In the genomic region with DNA sequence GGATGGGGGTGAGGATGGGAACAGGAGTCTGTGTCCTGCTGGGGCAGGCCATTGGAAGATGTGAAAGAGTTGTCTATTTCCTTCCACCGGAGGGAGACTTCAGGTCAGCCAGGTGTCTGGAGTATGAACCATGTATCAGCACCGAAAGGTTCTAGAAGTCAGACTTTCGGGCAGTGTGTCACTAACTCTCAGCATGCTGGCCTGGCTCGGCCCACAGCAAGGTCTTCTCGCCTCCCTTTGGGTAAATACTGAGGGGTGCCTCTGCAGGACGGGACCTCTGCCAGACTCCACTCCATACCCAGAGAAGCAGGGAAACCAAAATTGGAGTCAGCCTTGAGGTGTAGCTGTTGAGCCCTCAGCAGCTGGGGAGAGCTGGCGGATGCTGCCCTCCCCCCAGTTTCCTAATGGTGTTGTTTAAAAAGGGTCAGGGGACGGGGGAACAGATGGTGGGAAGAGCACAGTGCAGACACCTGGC, we compare ENCODE assay signal across 9 cellular contexts. TPM values are rescaled to one million over a fixed set of nuclear protein-coding genes. Genes with fewer than 3 reads are reported as not detected.
DNase-seq lines count a peak whose midpoint lies in the region; ATAC-seq and TF ChIP-seq lines count a peak whose summit lies in the region.
"Had no signal": no experiment of that assay in that cellular context is flagged by ENCODE, and none has a peak within 500 bp of the region (broad histone marks: within the 10 kb centered on the region; RNA-seq: fewer than 3 reads in every experiment).

No MANE protein-coding gene starts in this region.

- no peaks in the 10 kb centered on the region for H4K20me1 ChIP-seq in OCI-LY1 (ENCODE audit: insufficient read depth, low read length)

- H3K36me3 ChIP-seq in heart right ventricle (peaks cover 0 to under 1% (median 0%) of the 10 kb centered on the region in 9 donors), OCI-LY1 (ENCODE audit: insufficient read depth, low read length) (no peaks in the 10 kb centered on the region), esophagus squamous epithelium (no peaks in the 10 kb centered on the region), upper lobe of right lung (no peaks in the 10 kb centered on the region)

- H3K27ac ChIP-seq in heart right ventricle (peak overlapping the region in 6 of 10 donors; percentile 20 to 88 (median 62)), OCI-LY1 (ENCODE audit: low read depth, low read length, poor library complexity, severe bottlenecking) (peak overlapping the region; percentile 89), esophagus squamous epithelium (peak overlapping the region in 3 of 4 donors; percentile 6 to 72 (median 59)), upper lobe of right lung (no peak overlapping the region)

- H3F3A ChIP-seq in OCI-LY1 (ENCODE audit: insufficient read depth, low read length), result no peaks in the 10 kb centered on the region; the same call in 1 of the 2 replicates

- no peak for TF ChIP-seq CTCF in heart right ventricle (IDR thresholded peaks at IDR 0.05)
- peak; percentile 42 for TF ChIP-seq CTCF in OCI-LY1 (IDR thresholded peaks at IDR 0.05; ENCODE audit: low read length)
- no peak for TF ChIP-seq CTCF in esophagus squamous epithelium (IDR thresholded peaks at IDR 0.05)
- no peak for TF ChIP-seq CTCF in upper lobe of right lung (IDR thresholded peaks at IDR 0.05)

- no peak for ATAC-seq in heart right ventricle
- no peak for ATAC-seq in Right ventricle myocardium superior (ENCODE audit: poor library complexity)
- ATAC-seq in upper lobe of right lung, result no peak
- no peak for ATAC-seq in HG03342 (IDR thresholded peaks at IDR 0.05; ENCODE audit: unreplicated experiment)
- ATAC-seq in HG03432 (IDR thresholded peaks at IDR 0.05; ENCODE audit: unreplicated experiment), result no peak
- ATAC-seq in GM19351 (IDR thresholded peaks at IDR 0.05; ENCODE audit: unreplicated experiment), result no peak

- peaks cover 27% of the 10 kb centered on the region for H3K79me2 ChIP-seq in OCI-LY1 (ENCODE audit: insufficient read depth, low read length)

- H2AFZ ChIP-seq in OCI-LY1 (ENCODE audit: low read length), result no peak overlapping the region

- no peaks in the 10 kb centered on the region for H3K9me2 ChIP-seq in OCI-LY1 (ENCODE audit: low read depth, low read length)

- no peak for TF ChIP-seq POLR2A in esophagus squamous epithelium (IDR thresholded peaks at IDR 0.05)

- H3K4me1 ChIP-seq in heart right ventricle (peaks cover 4 to 69% (median 22%) of the 10 kb centered on the region in 9 donors), OCI-LY1 (ENCODE audit: insufficient read depth, low read length, severe bottlenecking) (peaks cover 76% of the 10 kb centered on the region), esophagus squamous epithelium (peaks cover 12 to 43% (median 21%) of the 10 kb centered on the region in 3 donors), upper lobe of right lung (peaks cover 29% of the 10 kb centered on the region)

- peak overlapping the region; percentile 84 for H3K9ac ChIP-seq in OCI-LY1 (ENCODE audit: low read length)

- intact Hi-C loops in heart right ventricle (cut with DNase I) (loop anchor here in 2 of 10 donors (5.0 kb wide), 2 partner anchors 40 to 50 kb away; no protein-coding TSS in a partner anchor), Right ventricle myocardium superior (cut with DNase I) (no loop called here), esophagus squamous epithelium (cut with DNase I) (no loop called here), upper lobe of right lung (cut with DNase I) (no loop called here)

- H3K27me3 ChIP-seq in heart right ventricle, result peaks cover 0 to 39% (median 20%) of the 10 kb centered on the region in 7 donors
- H3K27me3 ChIP-seq in OCI-LY1 (ENCODE audit: insufficient read depth, low read length), result no peaks in the 10 kb centered on the region
- H3K27me3 ChIP-seq in esophagus squamous epithelium, result peaks cover 0 to 46% (median 0%) of the 10 kb centered on the region in 4 donors
- no peaks in the 10 kb centered on the region for H3K27me3 ChIP-seq in upper lobe of right lung

- WGBS in heart right ventricle, 2 donors, result 75 to 80% methylated on average over 8 of the region's 8 CpGs
- WGBS in esophagus squamous epithelium, 2 donors, result 28 to 38% methylated on average over 2 to 7 of the region's 8 CpGs

- H3K9me3 ChIP-seq in heart right ventricle (no peaks in the 10 kb centered on the region), OCI-LY1 (ENCODE audit: low read length) (no peaks in the 10 kb centered on the region), esophagus squamous epithelium (no peaks in the 10 kb centered on the region), upper lobe of right lung (no peaks in the 10 kb centered on the region)

- H3K4me3 ChIP-seq in heart right ventricle (peak overlapping the region in 6 of 10 donors; percentile 71 to 80 (median 73)), OCI-LY1 (ENCODE audit: low read depth, low read length, poor library complexity, severe bottlenecking) (peak overlapping the region; percentile 77), esophagus squamous epithelium (peak overlapping the region in 2 of 4 donors; percentile 52 to 80), upper lobe of right lung (peak overlapping the region; percentile 66)

- DNase-seq in heart right ventricle (no peak), Right ventricle myocardium superior (no peak), esophagus squamous epithelium (lab: John Stamatoyannopoulos, UW) (no peak), upper lobe of right lung (peak; percentile 42)
- DNase-seq: NCI-H1417 treated with DMSO at 0.1 percent for 48 hours had no signal

- H3K4me2 ChIP-seq in OCI-LY1 (ENCODE audit: low read length), result peak overlapping the region; percentile 98

RNA-seq across cellular contexts. Expression of a gene that starts 0.5 kb away (rescaled TPM):
- 10 to 100 TPM in 3 of 10 donors, 1 to 10 TPM in 7; 5.1 to 50.8 (median 8.7) TPM for total RNA-seq in heart right ventricle
- polyA plus RNA-seq in heart right ventricle, result 10 to 100 TPM in 1 of 2 donors, 1 to 10 TPM in 1; 2.1 to 25.3 TPM
- 7.9 TPM for total RNA-seq in Right ventricle myocardium superior
- 10 to 100 TPM in 1 of 4 donors, 1 to 10 TPM in 3; 3.2 to 12.6 (median 5.7) TPM for total RNA-seq in esophagus squamous epithelium
- 78.9 TPM for total RNA-seq in upper lobe of right lung

RNA-seq across cellular contexts. Expression of a gene that starts 58.9 kb away (rescaled TPM):
- total RNA-seq in heart right ventricle (under 1 TPM in 5 of 10 donors, not detected in 5; 0.13 to 0.44 (median 0.23) TPM), Right ventricle myocardium superior (0.19 TPM), esophagus squamous epithelium (under 1 TPM in 1 of 4 donors, not detected in 3; 0.19 TPM), upper lobe of right lung (0.69 TPM)
- polyA plus RNA-seq in heart right ventricle, result under 1 TPM; 0.04 to 0.15 TPM
